In genomic region chr13:26679945-26680516, GRCh38 we compare ENCODE assay signal across 14 cellular contexts.
DNase-seq lines count a peak whose midpoint lies in the region; ATAC-seq and TF ChIP-seq lines count a peak whose summit lies in the region.
"Had no signal": no experiment of that assay in that cellular context is flagged by ENCODE, and none has a peak within 500 bp of the region (broad histone marks: within the 10 kb centered on the region; RNA-seq: fewer than 3 reads in every experiment).

No MANE protein-coding gene starts in this region.

- no peaks in the 10 kb centered on the region for H3K9me3 ChIP-seq in WERI-Rb-1 (ENCODE audit: severe bottlenecking)
- H3K9me3 ChIP-seq: SJSA1 had no signal

- intact Hi-C loops in CD14-positive monocyte (cut with micrococcal nuclease) = no loop called here

- no peak for ATAC-seq in HG03025 (IDR thresholded peaks at IDR 0.05; ENCODE audit: low FRiP score, unreplicated experiment)
- no peak for ATAC-seq in GM19397 (IDR thresholded peaks at IDR 0.05; ENCODE audit: unreplicated experiment)

- peaks cover 11% of the 10 kb centered on the region for H3K4me1 Mint-ChIP-seq in CD14-positive monocyte

- H3K9me3 Mint-ChIP-seq in CD14-positive monocyte = peaks cover 0 to 2% (median 0%) of the 10 kb centered on the region in 7 donors
- H3K9me3 Mint-ChIP-seq: activated T-helper 1 cell treated with anti-CD3 and anti-CD28 coated beads, Interleukin-12 subunit alpha, Interleukin-12 subunit beta, Interleukin-2, Interleukin-4 antibody, amounts not matched to agents 30 ng/mL and 10 ng/mL and 1 ng/mL, durations not matched to agents 14 hours and 24 hours and 36 hours had no signal

- no peaks in the 10 kb centered on the region for H3K36me3 Mint-ChIP-seq in CD14-positive monocyte

- H3K4me3 Mint-ChIP-seq in CD14-positive monocyte = no peak overlapping the region
- H3K4me3 Mint-ChIP-seq: activated T-helper 1 cell treated with anti-CD3 and anti-CD28 coated beads, Interleukin-12 subunit alpha, Interleukin-12 subunit beta, Interleukin-2, Interleukin-4 antibody, amounts not matched to agents 30 ng/mL and 10 ng/mL and 1 ng/mL, durations not matched to agents 14 hours and 24 hours and 36 hours had no signal

- H3K27ac Mint-ChIP-seq in CD14-positive monocyte = peak overlapping the region in 1 of 7 donors; percentile 30
- H3K27ac Mint-ChIP-seq: activated T-helper 1 cell treated with anti-CD3 and anti-CD28 coated beads, Interleukin-12 subunit alpha, Interleukin-12 subunit beta, Interleukin-2, Interleukin-4 antibody, amounts not matched to agents 30 ng/mL and 10 ng/mL and 1 ng/mL, durations not matched to agents 14 hours and 24 hours and 36 hours had no signal

- no peaks in the 10 kb centered on the region for H3K27me3 ChIP-seq in WERI-Rb-1 (ENCODE audit: insufficient read depth, low read depth, severe bottlenecking)
- H3K27me3 ChIP-seq: SJSA1 had no signal

- H3K36me3 ChIP-seq in WERI-Rb-1 = peaks cover 91% of the 10 kb centered on the region
- H3K36me3 ChIP-seq: SJSA1 had no signal

- H3K4me3 ChIP-seq in WERI-Rb-1 (ENCODE audit: low read depth, low read length) (no peak overlapping the region), retinal pigment epithelial cell (ENCODE audit: low read length) (peak overlapping the region; percentile 9)
- H3K4me3 ChIP-seq: SJSA1 had no signal

- DNase-seq in HT1080 (ENCODE audit: low read depth) (peak; percentile 30), WERI-Rb-1 (peak; percentile 84), glomerular visceral epithelial cell (ENCODE audit: extremely low spot score) (peak; percentile 46), retinal pigment epithelial cell (ENCODE audit: low read depth) (peak; percentile 85), T-helper 9 cell (no peak), CD14-positive monocyte (ENCODE audit: low spot score) (no peak)
- DNase-seq: activated CD4-positive, CD25-positive, alpha-beta regulatory T cell treated with anti-CD3 and anti-CD28 coated beads, Interleukin-2, amount 50 U/mL, for 72 hours; Calu3; MM.1S; NCI-H446 treated with DMSO at 0.1 percent for 48 hours had no signal

- peak overlapping the region; percentile 19 for H3K27ac ChIP-seq in WERI-Rb-1
- H3K27ac ChIP-seq: SJSA1 had no signal

- H3K27me3 Mint-ChIP-seq in CD14-positive monocyte (ENCODE audit: low read depth in 3 of 3) = no peaks in the 10 kb centered on the region

- TF ChIP-seq CTCF in WERI-Rb-1 (IDR thresholded peaks at IDR 0.05; ENCODE audit: low read depth, low read length) = peak; percentile 21; the same call in 1 of the 2 replicates
- no peak for TF ChIP-seq CTCF in retinal pigment epithelial cell (conservative IDR thresholded peaks at IDR 0.05; ENCODE audit: low read depth, low read length)
- no peak for TF ChIP-seq CTCF in CD14-positive monocyte (IDR thresholded peaks at IDR 0.05)

Comparison
In these comparisons a context has a peak if more than half of its experiments do, and no peak if none do; other contexts are left out.
1. DNase-seq: peak in HT1080 (single experiment), WERI-Rb-1 (single experiment), glomerular visceral epithelial cell (single experiment) and retinal pigment epithelial cell (single experiment); none in T-helper 9 cell (single experiment) and CD14-positive monocyte (single experiment).